1 cellular context compared by ENCODE assay signal in genomic region chr18:57803119-57803969, GRCh38.
TF ChIP-seq lines count a peak whose summit lies in the region.

Gene ATP8B1, minus strand, starts transcription at chr18:57803315. Its CDS starts 71,508 bp downstream, at chr18:57731807.

TF ChIP-seq in HEK293, 187 proteins besides CTCF, POLR2A, EP300 and RAD21 (continued from another document and continues in another):
- TF ChIP-seq ZNF146 (tag by site-specific recombination; IDR thresholded peaks at IDR 0.05) (no peak), ZNF394 (tag by site-specific recombination; IDR thresholded peaks at IDR 0.05; ENCODE audit: borderline replicate concordance) (no peak), ZNF211 (tag by site-specific recombination; IDR thresholded peaks at IDR 0.05; ENCODE audit: low read depth) (no peak), ZNF555 (tag by site-specific recombination; conservative IDR thresholded peaks at IDR 0.05) (no peak), ZNF645 (tag by site-specific recombination; IDR thresholded peaks at IDR 0.05) (no peak), ZBTB7A (tag by site-specific recombination; IDR thresholded peaks at IDR 0.05; ENCODE audit: low read depth) (no peak), ZNF169 (tag by site-specific recombination; IDR thresholded peaks at IDR 0.05) (no peak), ZNF654 (tag by site-specific recombination; IDR thresholded peaks at IDR 0.05; ENCODE audit: low read depth) (no peak), ZSCAN4 (tag by site-specific recombination; IDR thresholded peaks at IDR 0.05) (no peak), ZNF112 (tag by site-specific recombination; IDR thresholded peaks at IDR 0.05) (no peak), HOXD13 (CRISPR knock-in tag; IDR thresholded peaks at IDR 0.05; ENCODE audit: borderline replicate concordance) (no peak), ZNF174 (tag by site-specific recombination; IDR thresholded peaks at IDR 0.05) (no peak), ZXDB (tag by site-specific recombination; IDR thresholded peaks at IDR 0.05) (peak; percentile 7; the same call in 1 of the 2 replicates), GLIS2 (tag by site-specific recombination; IDR thresholded peaks at IDR 0.05) (peak; percentile 56), ZNF518A (tag by site-specific recombination; conservative IDR thresholded peaks at IDR 0.05; ENCODE audit: low read depth) (no peak), YY1 (tag by site-specific recombination; IDR thresholded peaks at IDR 0.05) (no peak), ZNF624 (tag by site-specific recombination; IDR thresholded peaks at IDR 0.05) (no peak), ZBTB10 (tag by site-specific recombination; IDR thresholded peaks at IDR 0.05) (no peak), ZBTB17 (tag by site-specific recombination; IDR thresholded peaks at IDR 0.05) (no peak), ZNF155 (tag by site-specific recombination; IDR thresholded peaks at IDR 0.05) (no peak), ZNF830 (tag by site-specific recombination; IDR thresholded peaks at IDR 0.05; ENCODE audit: low read depth) (no peak), ZBTB48 (tag by site-specific recombination; IDR thresholded peaks at IDR 0.05) (peak; percentile 22; the same call in 1 of the 2 replicates), KLF9 (tag by site-specific recombination; IDR thresholded peaks at IDR 0.05; ENCODE audit: low read depth) (0 out of 2 replicates have a peak, but pooled peaks have one; percentile 10), ZFP41 (tag by site-specific recombination; IDR thresholded peaks at IDR 0.05; ENCODE audit: borderline replicate concordance) (no peak), ZNF560 (tag by site-specific recombination; IDR thresholded peaks at IDR 0.05; ENCODE audit: borderline replicate concordance) (no peak), ZNF670 (tag by site-specific recombination; IDR thresholded peaks at IDR 0.05; ENCODE audit: low read depth) (no peak), SP3 (tag by site-specific recombination; IDR thresholded peaks at IDR 0.05) (peak; percentile 88), PRDM10 (tag by site-specific recombination; IDR thresholded peaks at IDR 0.05) (peak; percentile 70), ZNF354C (tag by site-specific recombination; IDR thresholded peaks at IDR 0.05; ENCODE audit: borderline replicate concordance, low read depth) (no peak)
- TF ChIP-seq, protein P1, sequence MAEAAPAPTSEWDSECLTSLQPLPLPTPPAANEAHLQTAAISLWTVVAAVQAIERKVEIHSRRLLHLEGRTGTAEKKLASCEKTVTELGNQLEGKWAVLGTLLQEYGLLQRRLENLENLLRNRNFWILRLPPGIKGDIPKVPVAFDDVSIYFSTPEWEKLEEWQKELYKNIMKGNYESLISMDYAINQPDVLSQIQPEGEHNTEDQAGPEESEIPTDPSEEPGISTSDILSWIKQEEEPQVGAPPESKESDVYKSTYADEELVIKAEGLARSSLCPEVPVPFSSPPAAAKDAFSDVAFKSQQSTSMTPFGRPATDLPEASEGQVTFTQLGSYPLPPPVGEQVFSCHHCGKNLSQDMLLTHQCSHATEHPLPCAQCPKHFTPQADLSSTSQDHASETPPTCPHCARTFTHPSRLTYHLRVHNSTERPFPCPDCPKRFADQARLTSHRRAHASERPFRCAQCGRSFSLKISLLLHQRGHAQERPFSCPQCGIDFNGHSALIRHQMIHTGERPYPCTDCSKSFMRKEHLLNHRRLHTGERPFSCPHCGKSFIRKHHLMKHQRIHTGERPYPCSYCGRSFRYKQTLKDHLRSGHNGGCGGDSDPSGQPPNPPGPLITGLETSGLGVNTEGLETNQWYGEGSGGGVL (tag by site-specific recombination; IDR thresholded peaks at IDR 0.05): peak; percentile 68
- TF ChIP-seq, protein P2, sequence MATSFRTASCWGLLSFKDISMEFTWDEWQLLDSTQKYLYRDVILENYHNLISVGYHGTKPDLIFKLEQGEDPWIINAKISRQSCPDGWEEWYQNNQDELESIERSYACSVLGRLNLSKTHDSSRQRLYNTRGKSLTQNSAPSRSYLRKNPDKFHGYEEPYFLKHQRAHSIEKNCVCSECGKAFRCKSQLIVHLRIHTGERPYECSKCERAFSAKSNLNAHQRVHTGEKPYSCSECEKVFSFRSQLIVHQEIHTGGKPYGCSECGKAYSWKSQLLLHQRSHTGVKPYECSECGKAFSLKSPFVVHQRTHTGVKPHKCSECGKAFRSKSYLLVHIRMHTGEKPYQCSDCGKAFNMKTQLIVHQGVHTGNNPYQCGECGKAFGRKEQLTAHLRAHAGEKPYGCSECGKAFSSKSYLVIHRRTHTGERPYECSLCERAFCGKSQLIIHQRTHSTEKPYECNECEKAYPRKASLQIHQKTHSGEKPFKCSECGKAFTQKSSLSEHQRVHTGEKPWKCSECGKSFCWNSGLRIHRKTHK (tag by site-specific recombination; IDR thresholded peaks at IDR 0.05): no peak
- TF ChIP-seq, protein P3, sequence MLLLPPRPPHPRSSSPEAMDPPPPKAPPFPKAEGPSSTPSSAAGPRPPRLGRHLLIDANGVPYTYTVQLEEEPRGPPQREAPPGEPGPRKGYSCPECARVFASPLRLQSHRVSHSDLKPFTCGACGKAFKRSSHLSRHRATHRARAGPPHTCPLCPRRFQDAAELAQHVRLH (tag by site-specific recombination; IDR thresholded peaks at IDR 0.05): no peak
- TF ChIP-seq, protein P4, sequence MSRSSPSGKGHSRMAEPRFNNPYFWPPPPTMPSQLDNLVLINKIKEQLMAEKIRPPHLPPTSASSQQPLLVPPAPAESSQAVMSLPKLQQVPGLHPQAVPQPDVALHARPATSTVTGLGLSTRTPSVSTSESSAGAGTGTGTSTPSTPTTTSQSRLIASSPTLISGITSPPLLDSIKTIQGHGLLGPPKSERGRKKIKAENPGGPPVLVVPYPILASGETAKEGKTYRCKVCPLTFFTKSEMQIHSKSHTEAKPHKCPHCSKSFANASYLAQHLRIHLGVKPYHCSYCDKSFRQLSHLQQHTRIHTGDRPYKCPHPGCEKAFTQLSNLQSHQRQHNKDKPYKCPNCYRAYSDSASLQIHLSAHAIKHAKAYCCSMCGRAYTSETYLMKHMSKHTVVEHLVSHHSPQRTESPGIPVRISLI (tag by site-specific recombination; IDR thresholded peaks at IDR 0.05): no peak
- TF ChIP-seq, protein P5, sequence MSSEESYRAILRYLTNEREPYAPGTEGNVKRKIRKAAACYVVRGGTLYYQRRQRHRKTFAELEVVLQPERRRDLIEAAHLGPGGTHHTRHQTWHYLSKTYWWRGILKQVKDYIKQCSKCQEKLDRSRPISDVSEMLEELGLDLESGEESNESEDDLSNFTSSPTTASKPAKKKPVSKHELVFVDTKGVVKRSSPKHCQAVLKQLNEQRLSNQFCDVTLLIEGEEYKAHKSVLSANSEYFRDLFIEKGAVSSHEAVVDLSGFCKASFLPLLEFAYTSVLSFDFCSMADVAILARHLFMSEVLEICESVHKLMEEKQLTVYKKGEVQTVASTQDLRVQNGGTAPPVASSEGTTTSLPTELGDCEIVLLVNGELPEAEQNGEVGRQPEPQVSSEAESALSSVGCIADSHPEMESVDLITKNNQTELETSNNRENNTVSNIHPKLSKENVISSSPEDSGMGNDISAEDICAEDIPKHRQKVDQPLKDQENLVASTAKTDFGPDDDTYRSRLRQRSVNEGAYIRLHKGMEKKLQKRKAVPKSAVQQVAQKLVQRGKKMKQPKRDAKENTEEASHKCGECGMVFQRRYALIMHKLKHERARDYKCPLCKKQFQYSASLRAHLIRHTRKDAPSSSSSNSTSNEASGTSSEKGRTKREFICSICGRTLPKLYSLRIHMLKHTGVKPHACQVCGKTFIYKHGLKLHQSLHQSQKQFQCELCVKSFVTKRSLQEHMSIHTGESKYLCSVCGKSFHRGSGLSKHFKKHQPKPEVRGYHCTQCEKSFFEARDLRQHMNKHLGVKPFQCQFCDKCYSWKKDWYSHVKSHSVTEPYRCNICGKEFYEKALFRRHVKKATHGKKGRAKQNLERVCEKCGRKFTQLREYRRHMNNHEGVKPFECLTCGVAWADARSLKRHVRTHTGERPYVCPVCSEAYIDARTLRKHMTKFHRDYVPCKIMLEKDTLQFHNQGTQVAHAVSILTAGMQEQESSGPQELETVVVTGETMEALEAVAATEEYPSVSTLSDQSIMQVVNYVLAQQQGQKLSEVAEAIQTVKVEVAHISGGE (tag by site-specific recombination; conservative IDR thresholded peaks at IDR 0.05; ENCODE audit: low read depth): no peak
